Comparison of ENCODE assay signal across 8 cellular contexts in genomic region chr14:74905595-74906142, GRCh38. TPM values are rescaled to one million over a fixed set of nuclear protein-coding genes. Genes with fewer than 3 reads are reported as not detected.
DNase-seq lines count a peak whose midpoint lies in the region; ATAC-seq lines count a peak whose summit lies in the region.

No MANE protein-coding gene starts in this region.

- H3K36me3 Mint-ChIP-seq in effector memory CD8-positive, alpha-beta T cell (ENCODE audit: insufficient read depth): peaks cover 41% of the 10 kb centered on the region

- peak overlapping the region; percentile 6 to 46 for H3K27ac Mint-ChIP-seq in effector memory CD8-positive, alpha-beta T cell

- peak; percentile 79 for ATAC-seq in effector memory CD8-positive, alpha-beta T cell (replicated peaks)
- ATAC-seq in HG02885 (IDR thresholded peaks at IDR 0.05; ENCODE audit: poor library complexity, unreplicated experiment): no peak

- no peaks in the 10 kb centered on the region for H3K27me3 Mint-ChIP-seq in effector memory CD8-positive, alpha-beta T cell

- no peak overlapping the region for H3K4me3 Mint-ChIP-seq in effector memory CD8-positive, alpha-beta T cell

- H3K9me3 Mint-ChIP-seq in effector memory CD8-positive, alpha-beta T cell: no peaks in the 10 kb centered on the region

- H3K4me1 Mint-ChIP-seq in effector memory CD8-positive, alpha-beta T cell (ENCODE audit: low read depth in 2 of 2): peaks cover 5 to 6% of the 10 kb centered on the region in 2 donors

- DNase-seq in NCI-H82 (lab: John Stamatoyannopoulos, UW): peak; percentile 74
- no peak for DNase-seq in NCI-H82 treated with DMSO at 0.1 percent for 48 hours (lab: John Stamatoyannopoulos, UW; ENCODE audit: unreplicated experiment)
- DNase-seq in NCI-H345 (lab: John Stamatoyannopoulos, UW): peak; percentile 56
- DNase-seq in activated CD8-positive, alpha-beta memory T cell treated with anti-CD3 and anti-CD28 coated beads for 4 hours (ENCODE audit: low read depth in 2 of 2): peak; percentile 54 to 59
- DNase-seq in effector memory CD8-positive, alpha-beta T cell: peak; percentile 79 to 82 (median 81)
- DNase-seq in mucosa of gallbladder (ENCODE audit: low spot score): peak; percentile 58
- DNase-seq in stimulated activated CD8-positive, alpha-beta memory T cell treated with anti-CD3 and anti-CD28 coated beads, Interleukin-7, amount 100 ng/mL, for 24 hours (ENCODE audit: low read depth): peak; percentile 78

RNA-seq across cellular contexts. Expression of gene RPS6KL1, which starts 17.4 kb away (rescaled TPM):
- 18.6 TPM for total RNA-seq in mucosa of gallbladder

RNA-seq across cellular contexts. Expression of gene DLST, which starts 24.0 kb away (rescaled TPM):
- 95.6 TPM for total RNA-seq in mucosa of gallbladder

RNA-seq across cellular contexts. Expression of gene PROX2, which starts 29.7 kb away (rescaled TPM):
- 0.06 TPM for total RNA-seq in mucosa of gallbladder

RNA-seq across cellular contexts. Expression of gene PGF, which starts 49.7 kb away (rescaled TPM):
- 4.6 TPM for total RNA-seq in mucosa of gallbladder
